9 cellular contexts compared by ENCODE assay signal in the genomic region with DNA sequence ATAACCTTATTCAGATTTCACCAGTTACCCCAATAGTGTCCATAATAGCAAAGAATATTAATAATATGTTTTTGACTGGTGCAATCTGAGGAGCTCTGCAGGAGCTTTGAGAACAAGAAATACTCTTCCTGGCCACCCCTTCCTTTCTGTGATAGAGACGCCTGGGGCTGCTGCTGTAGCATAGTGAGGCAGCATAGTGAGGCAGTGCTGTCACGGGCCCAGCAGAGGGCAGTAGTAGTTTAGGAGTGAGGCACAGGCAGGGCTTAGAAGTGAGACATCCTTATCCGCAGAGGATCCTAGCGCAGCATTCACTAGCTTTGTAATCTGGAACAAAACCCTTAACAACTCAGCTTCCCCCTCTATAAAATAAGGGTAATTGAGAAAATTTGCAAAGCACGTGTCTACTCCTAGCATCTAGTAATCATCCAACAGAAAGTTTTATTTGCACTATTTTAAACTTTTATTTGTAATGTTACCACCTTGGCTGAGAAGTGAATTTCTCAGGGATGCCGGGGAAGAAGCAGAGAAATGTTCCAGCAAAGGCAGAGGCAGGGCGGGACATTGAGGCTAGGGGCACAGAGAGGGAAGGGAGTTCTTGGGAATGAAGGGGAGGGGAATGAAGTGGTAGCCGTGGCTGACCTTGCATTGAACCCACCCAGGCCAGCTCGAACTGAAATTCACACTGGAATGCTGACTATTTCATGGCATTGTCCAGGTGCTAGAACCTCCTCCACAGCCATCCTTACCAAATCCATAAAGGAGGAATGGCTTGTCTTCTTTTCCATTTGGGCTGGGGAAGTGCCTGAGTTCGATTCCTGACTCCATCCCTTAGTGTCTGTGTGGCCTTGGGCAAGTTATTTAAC.
DNase-seq lines count a peak whose midpoint lies in the region; ATAC-seq, FAIRE-seq and TF ChIP-seq lines count a peak whose summit lies in the region.
"Had no signal": no experiment of that assay in that cellular context is flagged by ENCODE, and none has a peak within 500 bp of the region (broad histone marks: within the 10 kb centered on the region; RNA-seq: fewer than 3 reads in every experiment).

No MANE protein-coding gene starts in this region.

- no peak for FAIRE-seq in small intestine (lab: Jason Lieb, UNC)

- peaks cover 0 to 3% of the 10 kb centered on the region in 2 donors for H3K4me1 ChIP-seq in small intestine (ENCODE audit: control insufficient read depth in 2 of 2, insufficient read depth in 1 of 2, low read depth in 1 of 2, low read length in 1 of 2)

- peak; percentile 88 for ATAC-seq in HG02852 (IDR thresholded peaks at IDR 0.05; ENCODE audit: unreplicated experiment)

- no peaks in the 10 kb centered on the region for H3K9me3 ChIP-seq in small intestine (ENCODE audit: control insufficient read depth, low read depth)

- H3K4me3 ChIP-seq in astrocyte of the cerebellum (ENCODE audit: low read depth, low read length) (no peak overlapping the region), small intestine (ENCODE audit: low read depth in 1 of 2, low read length in 2 of 2) (no peak overlapping the region)
- H3K4me3 ChIP-seq: BLaER1 had no signal

- no peaks in the 10 kb centered on the region for H3K27me3 ChIP-seq in small intestine (ENCODE audit: control insufficient read depth in 2 of 2, insufficient read depth in 2 of 2, low read length in 2 of 2)
- H3K27me3 ChIP-seq: BLaER1 had no signal

- peak; percentile 98 for TF ChIP-seq CTCF in astrocyte of the cerebellum (IDR thresholded peaks at IDR 0.05; ENCODE audit: low read depth, low read length, missing control alignments)

- in situ Hi-C loops in astrocyte of the cerebellum (cut with HindIII; ENCODE audit: low sequenced_read_pairs): loop anchor here (10.0 kb wide), 1 partner anchor 239 kb away; no protein-coding TSS in a partner anchor

- peak; percentile 62 for DNase-seq in NCI-H1436 (lab: John Stamatoyannopoulos, UW)
- no peak for DNase-seq in NCI-H1436 treated with DMSO at 0.1 percent for 48 hours (lab: John Stamatoyannopoulos, UW)
- DNase-seq in NCI-H1694 treated with DMSO at 0.1 percent for 48 hours (lab: John Stamatoyannopoulos, UW): peak; percentile 76
- peak; percentile 47 for DNase-seq in T-helper 9 cell
- peak; percentile 59 for DNase-seq in astrocyte of the cerebellum (ENCODE audit: low read depth)
- peak; percentile 71 to 90 for DNase-seq in hippocampal formation (lab: John Stamatoyannopoulos, UW)
- peak; percentile 78 for DNase-seq in small intestine

- no peaks in the 10 kb centered on the region for H3K36me3 ChIP-seq in small intestine (ENCODE audit: control insufficient read depth in 2 of 2, insufficient read depth in 2 of 2, low read length in 2 of 2)

- 29 to 40% (median 33%) methylated on average over 10 of the region's 10 CpGs for WGBS in small intestine, 3 donors

- H3K27ac ChIP-seq in small intestine (ENCODE audit: low read depth in 1 of 2, low read length in 1 of 2): no peak overlapping the region
- H3K27ac ChIP-seq: BLaER1 had no signal
